Comparison of ENCODE assay signal across 8 cellular contexts in the genomic region with DNA sequence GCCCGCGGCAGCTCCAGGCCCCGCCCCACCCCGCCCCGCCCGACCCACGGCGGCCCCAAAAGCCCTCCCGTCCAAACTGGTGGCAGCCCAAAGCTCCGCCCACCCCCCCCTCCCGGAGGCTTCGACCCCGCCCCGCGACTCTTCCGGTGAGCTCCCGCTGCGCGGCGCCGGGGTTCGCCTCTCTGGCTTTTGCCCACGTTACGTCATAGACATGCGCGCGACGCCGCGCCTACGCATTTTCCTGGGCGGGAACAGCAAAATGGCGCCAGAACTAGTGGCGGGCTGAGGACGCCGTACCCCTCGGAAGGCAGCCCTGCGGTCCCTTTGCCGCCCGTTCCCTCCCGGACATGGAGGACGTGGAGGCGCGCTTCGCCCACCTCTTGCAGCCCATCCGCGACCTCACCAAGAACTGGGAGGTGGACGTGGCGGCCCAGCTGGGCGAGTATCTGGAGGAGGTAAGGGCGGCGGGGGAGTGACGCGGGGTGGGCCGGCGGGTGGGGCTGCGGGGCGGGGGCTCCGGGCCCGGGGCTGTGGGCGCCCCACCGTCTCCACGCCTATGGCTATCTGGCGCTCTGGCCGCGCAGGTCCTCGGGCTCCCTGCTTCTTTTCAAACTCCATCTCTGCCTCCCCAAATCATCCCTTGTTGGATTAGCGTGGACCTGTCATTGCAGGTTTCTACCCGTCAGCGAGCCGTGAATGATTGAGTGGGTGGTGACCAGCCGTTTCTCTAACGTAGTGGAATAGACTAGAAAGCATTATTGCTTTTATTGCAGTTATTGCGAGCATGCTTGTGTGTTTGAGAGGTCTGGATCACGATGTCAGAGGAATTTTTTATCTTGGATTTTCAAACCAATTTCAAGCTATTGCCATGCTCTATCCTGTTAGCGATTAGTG.
DNase-seq lines count a peak whose midpoint lies in the region; ATAC-seq lines count a peak whose summit lies in the region.

A gene (plus strand): TSS at position 234 of the 894 bp plus-strand sequence. CDS start 114 bp downstream, at position 348.

- H3K9ac ChIP-seq in iPS-18a (ENCODE audit: low read length): peak within 1 kb of the TSS; percentile 78

- H3K9me3 ChIP-seq in iPS-18a (ENCODE audit: control insufficient read depth, low read depth, low read length): no peaks in the 10 kb centered on the region

- peak; percentile 53 for ATAC-seq in HG03039 (IDR thresholded peaks at IDR 0.05; ENCODE audit: unreplicated experiment)

- peak within 1 kb of the TSS; percentile 82 for H3K27ac ChIP-seq in iPS-18a (ENCODE audit: low read length)

- H3K36me3 ChIP-seq in iPS-18a (ENCODE audit: control insufficient read depth, low read depth, low read length): no peaks in the 10 kb centered on the region

- peak within 1 kb of the TSS; percentile 92 for H3K4me3 ChIP-seq in iPS-18a (ENCODE audit: low read length)
- peak within 1 kb of the TSS; percentile 74 for H3K4me3 ChIP-seq in skeletal muscle cell (ENCODE audit: low read depth, low read length)

- peak; percentile 91 for DNase-seq in NCI-H2196 (lab: John Stamatoyannopoulos, UW; ENCODE audit: unreplicated experiment)
- no peak for DNase-seq in NCI-H2196 treated with DMSO at 0.1 percent for 48 hours (lab: John Stamatoyannopoulos, UW; ENCODE audit: unreplicated experiment)
- DNase-seq in NCI-H2107 (lab: John Stamatoyannopoulos, UW): peak; percentile 88
- DNase-seq in UCSD-AML1 (lab: John Stamatoyannopoulos, UW; ENCODE audit: unreplicated experiment): peak; percentile 98
- DNase-seq in brain pericyte (ENCODE audit: low read depth, low spot score): peak; percentile 85
- peak; percentile 86 for DNase-seq in skeletal muscle cell (ENCODE audit: low read depth)

- H3K27me3 ChIP-seq in iPS-18a (ENCODE audit: control insufficient read depth, insufficient read depth, low read length): no peaks in the 10 kb centered on the region

- no peaks in the 10 kb centered on the region for H3K4me1 ChIP-seq in iPS-18a (ENCODE audit: control insufficient read depth, low read depth, low read length)
